In the genomic region with DNA sequence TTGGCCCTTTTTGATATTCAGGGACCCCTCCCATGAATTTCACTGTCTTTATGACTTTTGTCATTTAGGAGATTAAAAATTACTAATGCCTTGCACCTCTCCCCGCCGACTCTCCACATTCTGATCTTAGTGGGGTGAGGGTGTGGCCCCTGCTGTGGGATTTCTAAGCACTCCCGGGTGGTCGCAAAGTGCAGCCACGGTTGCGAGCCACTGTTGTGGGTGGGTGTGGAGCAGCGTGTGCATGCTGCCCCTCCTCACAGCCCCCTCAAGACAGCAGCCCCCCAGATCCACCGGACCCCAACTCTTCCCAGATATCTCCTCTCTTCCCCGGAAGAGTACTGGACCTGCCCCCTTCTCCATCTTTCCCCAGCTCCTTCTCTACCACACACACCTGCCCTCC, we compare ENCODE assay signal across 23 cellular contexts.
A peak's percentile ranks its signal among the peaks of the same experiment; 100 is the strongest.
DNase-seq lines count a peak whose midpoint lies in the region; ATAC-seq and TF ChIP-seq lines count a peak whose summit lies in the region.
"Had no signal": no experiment of that assay in that cellular context is flagged by ENCODE, and none has a peak within 500 bp of the region (broad histone marks: within the 10 kb centered on the region; RNA-seq: fewer than 3 reads in every experiment).

No MANE protein-coding gene starts in this region.

- peaks cover 3% of the 10 kb centered on the region for H3K27me3 Mint-ChIP-seq in activated CD8-positive, alpha-beta memory T cell treated with anti-CD3 and anti-CD28 coated beads, Interleukin-2, amount 10 ng/mL, durations not matched to agents 7 days and 5 days
- H3K27me3 Mint-ChIP-seq in central memory CD8-positive, alpha-beta T cell: no peaks in the 10 kb centered on the region
- no peaks in the 10 kb centered on the region for H3K27me3 Mint-ChIP-seq in natural killer cell (ENCODE audit: low read depth in 2 of 2)

- H3K36me3 Mint-ChIP-seq in activated CD8-positive, alpha-beta memory T cell treated with anti-CD3 and anti-CD28 coated beads, Interleukin-2, amount 10 ng/mL, durations not matched to agents 7 days and 5 days: peaks cover 3% of the 10 kb centered on the region
- H3K36me3 Mint-ChIP-seq in central memory CD8-positive, alpha-beta T cell (ENCODE audit: insufficient read depth): peaks cover 3% of the 10 kb centered on the region
- H3K36me3 Mint-ChIP-seq in natural killer cell: no peaks in the 10 kb centered on the region
- H3K36me3 Mint-ChIP-seq: CD4-positive, CD25-positive, alpha-beta regulatory T cell had no signal

- H3K27ac Mint-ChIP-seq in activated CD8-positive, alpha-beta memory T cell treated with anti-CD3 and anti-CD28 coated beads, Interleukin-2, amount 10 ng/mL, durations not matched to agents 7 days and 5 days: peak overlapping the region; percentile 45
- H3K27ac Mint-ChIP-seq in central memory CD8-positive, alpha-beta T cell (ENCODE audit: low read depth): peak overlapping the region; percentile 90
- H3K27ac Mint-ChIP-seq in natural killer cell: peak overlapping the region; percentile 88
- H3K27ac Mint-ChIP-seq: activated naive CD4-positive, alpha-beta T cell treated with anti-CD3 and anti-CD28 coated beads for 36 hours; activated T-cell treated with anti-CD3 and anti-CD28 coated beads, Interleukin-2, amount 50 U/mL, for 72 hours; neural progenitor cell; stimulated activated naive CD8-positive, alpha-beta T cell treated with anti-CD3 and anti-CD28 coated beads, Interleukin-15, Interleukin-2, amounts not matched to agents 100 ng/mL and 50 ng/mL, for 24 hours had no signal

- H3K27ac ChIP-seq in tibial artery: peak overlapping the region; percentile 63 to 75
- H3K27ac ChIP-seq: breast epithelium, neural progenitor cell, SK-N-MC had no signal

- CTCF ChIA-PET in activated CD8-positive, alpha-beta memory T cell treated with anti-CD3 and anti-CD28 coated beads, Interleukin-2, amount 10 ng/mL, durations not matched to agents 7 days and 5 days (lab: Charles Lee): interaction anchor here (0.8 to 1.9 kb wide), 4 partner anchors 12 to 88 kb away, joined by 4 to 8 read pairs (median 6); no protein-coding TSS in a partner anchor

- TF ChIP-seq CTCF in natural killer cell (IDR thresholded peaks at IDR 0.05) (no peak), tibial artery (IDR thresholded peaks at IDR 0.05) (no peak)

- no peaks in the 10 kb centered on the region for H3K9me3 ChIP-seq in tibial artery
- H3K9me3 ChIP-seq: breast epithelium had no signal

- H3K4me3 ChIP-seq in tibial artery: peak overlapping the region; percentile 25 to 30
- H3K4me3 ChIP-seq: breast epithelium, neural progenitor cell, SK-N-MC had no signal

- H3K4me1 Mint-ChIP-seq in activated CD8-positive, alpha-beta memory T cell treated with anti-CD3 and anti-CD28 coated beads, Interleukin-2, amount 10 ng/mL, durations not matched to agents 7 days and 5 days: peaks cover 79% of the 10 kb centered on the region
- H3K4me1 Mint-ChIP-seq in central memory CD8-positive, alpha-beta T cell: peaks cover 71% of the 10 kb centered on the region
- peaks cover 81 to 89% of the 10 kb centered on the region in 2 donors for H3K4me1 Mint-ChIP-seq in natural killer cell

- H3K4me3 Mint-ChIP-seq in activated CD8-positive, alpha-beta memory T cell treated with anti-CD3 and anti-CD28 coated beads, Interleukin-2, amount 10 ng/mL, durations not matched to agents 7 days and 5 days: no peak overlapping the region
- H3K4me3 Mint-ChIP-seq in central memory CD8-positive, alpha-beta T cell: peak overlapping the region; percentile 44
- H3K4me3 Mint-ChIP-seq in natural killer cell: peak overlapping the region; percentile 79
- H3K4me3 Mint-ChIP-seq: activated naive CD4-positive, alpha-beta T cell treated with anti-CD3 and anti-CD28 coated beads for 36 hours; activated T-cell treated with anti-CD3 and anti-CD28 coated beads, Interleukin-2, amount 50 U/mL, for 72 hours; CD4-positive, CD25-positive, alpha-beta regulatory T cell; neural progenitor cell; stimulated activated naive CD8-positive, alpha-beta T cell treated with anti-CD3 and anti-CD28 coated beads, Interleukin-15, Interleukin-2, amounts not matched to agents 100 ng/mL and 50 ng/mL, for 24 hours had no signal

- H3K27me3 ChIP-seq in tibial artery: no peaks in the 10 kb centered on the region
- H3K27me3 ChIP-seq: breast epithelium, neural progenitor cell had no signal

- intact Hi-C loops in natural killer cell (cut with micrococcal nuclease): no loop called here
- intact Hi-C loops in tibial artery (cut with DNase I; ENCODE audit: low total_unique reads): no loop called here

- no peak for DNase-seq in activated CD8-positive, alpha-beta memory T cell treated with anti-CD3 and anti-CD28 coated beads, Interleukin-2, amount 10 ng/mL, durations not matched to agents 7 days and 5 days
- no peak for DNase-seq in activated CD8-positive, alpha-beta memory T cell treated with anti-CD3 and anti-CD28 coated beads for 24 hours
- DNase-seq in central memory CD8-positive, alpha-beta T cell (ENCODE audit: low spot score in 2 of 2): no peak
- DNase-seq in natural killer cell (no peak), tibial artery (no peak), NCI-H1092 (lab: John Stamatoyannopoulos, UW) (no peak)
- DNase-seq: activated CD4-positive, alpha-beta T cell treated with anti-CD3 and anti-CD28 coated beads for 1 hour; activated naive CD4-positive, alpha-beta T cell treated with anti-CD3 and anti-CD28 coated beads for 36 hours; activated T-cell treated with anti-CD3 and anti-CD28 coated beads, Interleukin-2, amount 50 U/mL, for 72 hours; AML-193; effector CD4-positive, alpha-beta T cell; hippocampal formation; mammary epithelial cell; NCI-H1694 treated with DMSO at 0.1 percent for 48 hours; NCI-H524; stimulated activated CD4-positive, alpha-beta T cell treated with anti-CD3 and anti-CD28 coated beads, Interleukin-1b, Interleukin-23, amount 100 ng/mL, for 48 hours had no signal

- H3K9me3 Mint-ChIP-seq in activated CD8-positive, alpha-beta memory T cell treated with anti-CD3 and anti-CD28 coated beads, Interleukin-2, amount 10 ng/mL, durations not matched to agents 7 days and 5 days (ENCODE audit: low read depth): no peaks in the 10 kb centered on the region
- H3K9me3 Mint-ChIP-seq in central memory CD8-positive, alpha-beta T cell: peaks cover 7% of the 10 kb centered on the region
- no peaks in the 10 kb centered on the region for H3K9me3 Mint-ChIP-seq in natural killer cell
- H3K9me3 Mint-ChIP-seq: activated naive CD4-positive, alpha-beta T cell treated with anti-CD3 and anti-CD28 coated beads for 36 hours; activated T-cell treated with anti-CD3 and anti-CD28 coated beads, Interleukin-2, amount 50 U/mL, for 72 hours; CD4-positive, CD25-positive, alpha-beta regulatory T cell; stimulated activated naive CD8-positive, alpha-beta T cell treated with anti-CD3 and anti-CD28 coated beads, Interleukin-15, Interleukin-2, amounts not matched to agents 100 ng/mL and 50 ng/mL, for 24 hours had no signal

- no peak for ATAC-seq in activated CD8-positive, alpha-beta memory T cell treated with anti-CD3 and anti-CD28 coated beads, Interleukin-2, amount 10 ng/mL, durations not matched to agents 7 days and 5 days
- no peak for ATAC-seq in central memory CD8-positive, alpha-beta T cell (replicated peaks; ENCODE audit: extremely low read depth, poor library complexity, severe bottlenecking)
- ATAC-seq in natural killer cell (no peak), GM21447 (IDR thresholded peaks at IDR 0.05; ENCODE audit: unreplicated experiment) (no peak), HG02759 (IDR thresholded peaks at IDR 0.05; ENCODE audit: unreplicated experiment) (no peak)
- ATAC-seq: activated T-cell treated with anti-CD3 and anti-CD28 coated beads, Interleukin-2, amount 50 U/mL, for 72 hours had no signal

- H3K4me1 ChIP-seq in tibial artery: peaks cover 0 to 40% (median 14%) of the 10 kb centered on the region in 4 donors
- H3K4me1 ChIP-seq: breast epithelium, neural progenitor cell had no signal

- no peaks in the 10 kb centered on the region for H3K36me3 ChIP-seq in tibial artery
- H3K36me3 ChIP-seq: breast epithelium, neural progenitor cell had no signal
